31 cellular contexts compared by ENCODE assay signal in genomic region chr2:56666758-56667157, GRCh38.
"Had no signal": no experiment of that assay in that cellular context is flagged by ENCODE, and none has a peak within 500 bp of the region (broad histone marks: within the 10 kb centered on the region; RNA-seq: fewer than 3 reads in every experiment).

No MANE protein-coding gene starts in this region.

- H3K27ac ChIP-seq: brain microvascular endothelial cell, coronary artery, dorsolateral prefrontal cortex, esophagus muscularis mucosa, foreskin keratinocyte, gastrocnemius medialis, heart left ventricle, WERI-Rb-1 had no signal

- FAIRE-seq: astrocyte, bronchial epithelial cell had no signal

- H3K4me3 ChIP-seq: coronary artery, dorsolateral prefrontal cortex, esophagus muscularis mucosa, gastrocnemius medialis, heart left ventricle had no signal

- H3K36me3 ChIP-seq: brain microvascular endothelial cell, esophagus muscularis mucosa, gastrocnemius medialis, heart left ventricle, WERI-Rb-1 had no signal

- H3K4me1 ChIP-seq: esophagus muscularis mucosa, foreskin keratinocyte, gastrocnemius medialis, heart left ventricle had no signal

- ATAC-seq: activated CD4-positive, CD25-positive, alpha-beta regulatory T cell treated with anti-CD3 and anti-CD28 coated beads, Interleukin-2, amount 50 U/mL, for 24 hours; activated CD8-positive, alpha-beta T cell treated with anti-CD3 and anti-CD28 coated beads for 36 hours; activated T-cell treated with anti-CD3 and anti-CD28 coated beads, Interleukin-2, amount 50 U/mL, for 4 hours; activated T-helper 17 cell treated with anti-CD3 and anti-CD28 coated beads, Interleukin-2, amount 50 U/mL, for 72 hours; foreskin keratinocyte; gastrocnemius medialis; heart left ventricle; T-helper 17 cell had no signal

- H3K9me3 ChIP-seq: gastrocnemius medialis had no signal

- H3K27me3 ChIP-seq: brain microvascular endothelial cell, dorsolateral prefrontal cortex, esophagus muscularis mucosa, foreskin keratinocyte, gastrocnemius medialis, heart left ventricle had no signal

- DNase-seq: activated B cell treated with CpG ODN at 0.5 μM for 24 hours; activated CD4-positive, alpha-beta T cell treated with anti-CD3 and anti-CD28 coated beads for 48 hours; activated CD4-positive, alpha-beta T cell treated with anti-CD3 and anti-CD28 coated beads, Interleukin-2, amount 50 U/mL, for 1 hour; activated CD4-positive, alpha-beta T cell treated with anti-CD3 and anti-CD28 coated beads, Interleukin-2, amount 50 U/mL, for 48 hours; activated CD8-positive, alpha-beta memory T cell treated with anti-CD3 and anti-CD28 coated beads for 24 hours; activated CD8-positive, alpha-beta T cell treated with anti-CD3 and anti-CD28 coated beads for 36 hours; activated effector memory CD4-positive, alpha-beta T cell treated with Interleukin-2 at 50 U/mL for 16 hours; activated gamma-delta T cell treated with Interleukin-2 at 50 U/mL for 16 hours; activated naive CD4-positive, alpha-beta T cell treated with anti-CD3 and anti-CD28 coated beads, Interleukin-2, amount 50 U/mL, for 16 hours; activated naive CD4-positive, alpha-beta T cell treated with Interleukin-2 at 50 U/mL for 16 hours; activated T-cell treated with anti-CD3 and anti-CD28 coated beads, Interleukin-2, amount 50 U/mL, for 4 hours; amniotic stem cell; anterior cingulate cortex; brain microvascular endothelial cell; dorsolateral prefrontal cortex; effector memory CD4-positive, alpha-beta T cell; endodermal cell; erythroblast; foreskin keratinocyte; gastrocnemius medialis; glutamatergic neuron; heart left ventricle; T-helper 17 cell; T1000; WERI-Rb-1 had no signal
